Comparison of ENCODE assay signal across 11 cellular contexts in the genomic region with DNA sequence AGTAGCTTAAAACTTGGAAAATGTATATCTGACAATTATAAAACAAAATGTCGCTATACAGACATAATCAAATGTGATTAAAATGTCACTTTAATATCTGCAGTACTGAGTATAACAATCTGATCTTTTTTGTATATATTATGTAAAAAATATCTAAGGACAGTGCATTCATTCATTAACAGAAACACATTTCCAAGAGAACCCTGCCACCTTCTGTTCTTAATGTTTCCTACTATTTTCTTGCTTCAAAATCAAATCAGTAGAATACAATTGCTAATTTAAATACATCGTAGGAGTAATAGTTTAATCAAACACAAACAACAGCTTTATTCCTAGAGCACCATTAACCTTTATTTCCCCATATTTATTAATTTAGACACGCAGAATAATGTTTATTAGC.
DNase-seq lines count a peak whose midpoint lies in the region; ATAC-seq and TF ChIP-seq lines count a peak whose summit lies in the region.
"Had no signal": no experiment of that assay in that cellular context is flagged by ENCODE, and none has a peak within 500 bp of the region (broad histone marks: within the 10 kb centered on the region; RNA-seq: fewer than 3 reads in every experiment).

No MANE protein-coding gene starts in this region.

- no peaks in the 10 kb centered on the region for H3K79me2 ChIP-seq in neural cell (replicated peaks; ENCODE audit: insufficient read depth, low read length)

- H3K27ac ChIP-seq in neural cell (ENCODE audit: low read length), result no peak overlapping the region
- H3K27ac ChIP-seq: right atrium auricular region had no signal

- CTCF ChIA-PET in GM10248 (lab: Yijun Ruan, JAX), result interaction anchor here (0.6 to 1.0 kb wide), 3 partner anchors 10 to 419 kb away, joined by 3 read pairs; no protein-coding TSS in a partner anchor

- no peak for ATAC-seq in GM21576 (IDR thresholded peaks at IDR 0.05; ENCODE audit: unreplicated experiment)

- H3K27me3 ChIP-seq in neural cell (ENCODE audit: insufficient read depth, low read depth, low read length), result no peaks in the 10 kb centered on the region
- H3K27me3 ChIP-seq: right atrium auricular region had no signal

- H3K9ac ChIP-seq in neural cell (ENCODE audit: low read length), result no peak overlapping the region

- POLR2A ChIA-PET in GM10248 (lab: Yijun Ruan, JAX), result no interaction called here

- H3K4me3 ChIP-seq in neural cell (ENCODE audit: low read length), result no peak overlapping the region
- H3K4me3 ChIP-seq: right atrium auricular region had no signal

- H4K20me1 ChIP-seq in neural cell (ENCODE audit: insufficient read depth), result no peaks in the 10 kb centered on the region

- no peaks in the 10 kb centered on the region for H3K9me3 ChIP-seq in neural cell (ENCODE audit: low read length)
- H3K9me3 ChIP-seq: right atrium auricular region had no signal

- TF ChIP-seq RAD21 in neural cell (conservative IDR thresholded peaks at IDR 0.05), result peak; percentile 45

- no peaks in the 10 kb centered on the region for H3K9me2 ChIP-seq in neural cell (ENCODE audit: insufficient read depth, low read length)

- no peaks in the 10 kb centered on the region for H3F3A ChIP-seq in neural cell (ENCODE audit: insufficient read depth, low read length, poor library complexity, severe bottlenecking)

- TF ChIP-seq EP300 in neural cell (conservative IDR thresholded peaks at IDR 0.05; ENCODE audit: poor library complexity, severe bottlenecking), result no peak

- H3K4me2 ChIP-seq in neural cell (ENCODE audit: low read length), result no peak overlapping the region

- DNase-seq in GM10248 (ENCODE audit: extremely low spot score) (peak; percentile 10), Kasumi-1 (lab: John Stamatoyannopoulos, UW) (peak; percentile 22 to 57), DMS53 (lab: John Stamatoyannopoulos, UW) (no peak), islet precursor cell (no peak)
- peak; percentile 13 for DNase-seq in central memory CD4-positive, alpha-beta T cell
- no peak for DNase-seq in activated CD4-positive, alpha-beta T cell treated with anti-CD3 and anti-CD28 coated beads, Interleukin-2, amount 50 U/mL, for 1 hour
- DNase-seq: NCI-H2081 treated with DMSO at 0.1 percent for 48 hours, SIG-M5 had no signal

- TF ChIP-seq CTCF in GM10248 (IDR thresholded peaks at IDR 0.05; ENCODE audit: control extremely low read depth, extremely low read depth, low read depth, missing control alignments) (peak; percentile 31), neural cell (IDR thresholded peaks at IDR 0.05; ENCODE audit: poor library complexity, severe bottlenecking) (no peak)

- no peak overlapping the region for H2AFZ ChIP-seq in neural cell (ENCODE audit: low read depth, low read length)

- H3K36me3 ChIP-seq in neural cell (ENCODE audit: insufficient read depth, low read length), result no peaks in the 10 kb centered on the region
- H3K36me3 ChIP-seq: right atrium auricular region had no signal

TF ChIP-seq in neural cell, 6 proteins besides CTCF, POLR2A, EP300 and RAD21:
- TF ChIP-seq SMC3 (conservative IDR thresholded peaks at IDR 0.05; ENCODE audit: poor library complexity) (peak; percentile 21), TAF1 (IDR thresholded peaks at IDR 0.05; ENCODE audit: low read depth) (no peak), EZH2 (IDR thresholded peaks at IDR 0.05; ENCODE audit: borderline replicate concordance, insufficient read depth, low read length, poor library complexity, severe bottlenecking) (no peak), POLR2AphosphoS5 (IDR thresholded peaks at IDR 0.05) (no peak), MXI1 (conservative IDR thresholded peaks at IDR 0.05; ENCODE audit: poor library complexity, severe bottlenecking) (no peak)
- TF ChIP-seq, protein P1, sequence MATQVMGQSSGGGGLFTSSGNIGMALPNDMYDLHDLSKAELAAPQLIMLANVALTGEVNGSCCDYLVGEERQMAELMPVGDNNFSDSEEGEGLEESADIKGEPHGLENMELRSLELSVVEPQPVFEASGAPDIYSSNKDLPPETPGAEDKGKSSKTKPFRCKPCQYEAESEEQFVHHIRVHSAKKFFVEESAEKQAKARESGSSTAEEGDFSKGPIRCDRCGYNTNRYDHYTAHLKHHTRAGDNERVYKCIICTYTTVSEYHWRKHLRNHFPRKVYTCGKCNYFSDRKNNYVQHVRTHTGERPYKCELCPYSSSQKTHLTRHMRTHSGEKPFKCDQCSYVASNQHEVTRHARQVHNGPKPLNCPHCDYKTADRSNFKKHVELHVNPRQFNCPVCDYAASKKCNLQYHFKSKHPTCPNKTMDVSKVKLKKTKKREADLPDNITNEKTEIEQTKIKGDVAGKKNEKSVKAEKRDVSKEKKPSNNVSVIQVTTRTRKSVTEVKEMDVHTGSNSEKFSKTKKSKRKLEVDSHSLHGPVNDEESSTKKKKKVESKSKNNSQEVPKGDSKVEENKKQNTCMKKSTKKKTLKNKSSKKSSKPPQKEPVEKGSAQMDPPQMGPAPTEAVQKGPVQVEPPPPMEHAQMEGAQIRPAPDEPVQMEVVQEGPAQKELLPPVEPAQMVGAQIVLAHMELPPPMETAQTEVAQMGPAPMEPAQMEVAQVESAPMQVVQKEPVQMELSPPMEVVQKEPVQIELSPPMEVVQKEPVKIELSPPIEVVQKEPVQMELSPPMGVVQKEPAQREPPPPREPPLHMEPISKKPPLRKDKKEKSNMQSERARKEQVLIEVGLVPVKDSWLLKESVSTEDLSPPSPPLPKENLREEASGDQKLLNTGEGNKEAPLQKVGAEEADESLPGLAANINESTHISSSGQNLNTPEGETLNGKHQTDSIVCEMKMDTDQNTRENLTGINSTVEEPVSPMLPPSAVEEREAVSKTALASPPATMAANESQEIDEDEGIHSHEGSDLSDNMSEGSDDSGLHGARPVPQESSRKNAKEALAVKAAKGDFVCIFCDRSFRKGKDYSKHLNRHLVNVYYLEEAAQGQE (IDR thresholded peaks at IDR 0.05; ENCODE audit: borderline replicate concordance), result no peak

Comparison
In these comparisons a context has a peak if more than half of its experiments do, and no peak if none do; other contexts are left out.
1. DNase-seq: peak in GM10248 (single experiment), Kasumi-1 (2 of 2) and central memory CD4-positive, alpha-beta T cell (single experiment); none in DMS53 (single experiment), islet precursor cell (single experiment) and activated CD4-positive, alpha-beta T cell treated with anti-CD3 and anti-CD28 coated beads, Interleukin-2, amount 50 U/mL, for 1 hour (single experiment).